ENCODE assay signal across 26 cellular contexts in the genomic region with DNA sequence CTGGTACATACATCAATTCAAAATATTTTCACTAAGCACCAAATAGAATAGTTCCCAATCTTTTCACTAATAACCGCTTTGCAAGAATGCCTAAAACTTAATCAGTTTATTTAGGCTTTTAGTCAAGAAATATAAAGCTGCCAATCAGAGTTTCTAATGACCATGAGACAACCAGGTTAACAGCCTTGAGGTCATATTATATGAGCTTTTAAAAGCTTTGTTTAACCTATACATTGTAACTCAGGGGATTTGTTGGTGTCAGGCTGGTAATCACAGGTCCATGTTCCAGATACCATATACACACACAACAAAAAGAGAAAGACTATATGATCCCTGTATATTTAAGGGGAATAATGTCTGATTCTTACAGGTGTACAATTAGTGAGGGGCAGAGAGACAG.
"Had no signal": no experiment of that assay in that cellular context is flagged by ENCODE, and none has a peak within 500 bp of the region (broad histone marks: within the 10 kb centered on the region; RNA-seq: fewer than 3 reads in every experiment).

No MANE protein-coding gene starts in this region.

- H3K9me3 Mint-ChIP-seq: mesothelial cell of epicardium, naive B cell, nephron, type B pancreatic cell had no signal

- H3K9me3 ChIP-seq: gastrocnemius medialis, left lung, mucosa of descending colon, ovary, psoas muscle, sigmoid colon, stomach, thyroid gland had no signal

- H3K27me3 Mint-ChIP-seq: effector memory CD8-positive, alpha-beta T cell; naive B cell; type B pancreatic cell had no signal

- H3K36me3 Mint-ChIP-seq: mesothelial cell of epicardium; naive B cell; stimulated activated effector memory CD8-positive, alpha-beta T cell treated with anti-CD3 and anti-CD28 coated beads, Interleukin-12 subunit alpha, Interleukin-12 subunit beta, amount 100 ng/mL, for 72 hours; type B pancreatic cell had no signal

- ATAC-seq: effector memory CD8-positive, alpha-beta T cell; gastrocnemius medialis; left lung; mucosa of descending colon; psoas muscle; right cardiac atrium; stimulated activated effector memory CD8-positive, alpha-beta T cell treated with anti-CD3 and anti-CD28 coated beads, Interleukin-12 subunit alpha, Interleukin-12 subunit beta, amount 100 ng/mL, for 72 hours had no signal

- H3K36me3 ChIP-seq: gastrocnemius medialis, left lung, ovary, sigmoid colon, stomach, thyroid gland had no signal

- H3K4me1 Mint-ChIP-seq: naive B cell; stimulated activated effector memory CD8-positive, alpha-beta T cell treated with anti-CD3 and anti-CD28 coated beads, Interleukin-12 subunit alpha, Interleukin-12 subunit beta, amount 100 ng/mL, for 72 hours had no signal

- FAIRE-seq: endometrium, keratinocyte had no signal

- DNase-seq: cortex of kidney; effector memory CD8-positive, alpha-beta T cell; foreskin fibroblast; gastrocnemius medialis; head of caudate nucleus; left lung; mesenchymal stem cell; mucosa of descending colon; naive B cell; occipital lobe; ovary; posterior cingulate gyrus; psoas muscle; right cardiac atrium; sigmoid colon; stimulated activated CD4-positive, alpha-beta T cell treated with anti-CD3 and anti-CD28 coated beads, Interleukin-2, amount 100 ng/mL, for 24 hours; stimulated activated CD4-positive, alpha-beta T cell treated with anti-CD3 and anti-CD28 coated beads, Interleukin-4, amount 100 ng/mL, for 24 hours; stimulated activated naive CD4-positive, alpha-beta T cell treated with Interleukin-2 at 50 U/mL for 16 hours; stomach; thyroid gland had no signal

- H3K27ac Mint-ChIP-seq: effector memory CD8-positive, alpha-beta T cell; mesothelial cell of epicardium; naive B cell; nephron; stimulated activated effector memory CD8-positive, alpha-beta T cell treated with anti-CD3 and anti-CD28 coated beads, Interleukin-12 subunit alpha, Interleukin-12 subunit beta, amount 100 ng/mL, for 72 hours had no signal

- H3K4me3 Mint-ChIP-seq: effector memory CD8-positive, alpha-beta T cell; mesothelial cell of epicardium; naive B cell; nephron; stimulated activated effector memory CD8-positive, alpha-beta T cell treated with anti-CD3 and anti-CD28 coated beads, Interleukin-12 subunit alpha, Interleukin-12 subunit beta, amount 100 ng/mL, for 72 hours; type B pancreatic cell had no signal

- H3K27ac ChIP-seq: gastrocnemius medialis, left lung, ovary, psoas muscle, sigmoid colon, stomach, thyroid gland had no signal

- H3K4me1 ChIP-seq: gastrocnemius medialis, left lung, psoas muscle, stomach had no signal

- H3K4me3 ChIP-seq: gastrocnemius medialis, left lung, mucosa of descending colon, ovary, psoas muscle, sigmoid colon, stomach, thyroid gland had no signal
